39 cellular contexts compared by ENCODE assay signal in genomic region chr21:41542727-41543126, GRCh38. TPM values are rescaled to one million over a fixed set of nuclear protein-coding genes. Genes with fewer than 3 reads are reported as not detected.
"Had no signal": no experiment of that assay in that cellular context is flagged by ENCODE, and none has a peak within 500 bp of the region (broad histone marks: within the 10 kb centered on the region; RNA-seq: fewer than 3 reads in every experiment).

No MANE protein-coding gene starts in this region.

- H3K36me3 Mint-ChIP-seq: activated CD4-positive, alpha-beta memory T cell treated with anti-CD3 and anti-CD28 coated beads for 36 hours; activated naive CD4-positive, alpha-beta T cell treated with anti-CD3 and anti-CD28 coated beads, Interleukin-2, amount 50 U/mL, for 72 hours; activated naive CD8-positive, alpha-beta T cell treated with anti-CD3 and anti-CD28 coated beads for 36 hours had no signal

- H3K4me3 Mint-ChIP-seq: activated B cell treated with CpG ODN at 0.5 μM for 24 hours; activated CD4-positive, alpha-beta memory T cell treated with anti-CD3 and anti-CD28 coated beads for 36 hours; activated CD4-positive, alpha-beta T cell treated with anti-CD3 and anti-CD28 coated beads, Interleukin-2, amount 10 ng/mL, durations not matched to agents 24 days and 14 days; activated CD8-positive, alpha-beta T cell treated with anti-CD3 and anti-CD28 coated beads for 36 hours; activated naive CD4-positive, alpha-beta T cell treated with anti-CD3 and anti-CD28 coated beads for 36 hours; activated naive CD8-positive, alpha-beta T cell treated with anti-CD3 and anti-CD28 coated beads for 36 hours; activated T-cell treated with anti-CD3 and anti-CD28 coated beads, Interleukin-2, amount 50 U/mL, for 4 hours; activated T-cell treated with anti-CD3 and anti-CD28 coated beads, Interleukin-2, amount 50 U/mL, for 72 hours; activated T-helper 1 cell treated with anti-CD3 and anti-CD28 coated beads, Interleukin-12 subunit alpha, Interleukin-12 subunit beta, Interleukin-2, Interleukin-4 antibody, amounts not matched to agents 30 ng/mL and 10 ng/mL and 1 ng/mL, durations not matched to agents 14 hours and 24 hours and 36 hours; activated T-helper 17 cell treated with anti-CD3 and anti-CD28 coated beads, Interleukin-2, amount 50 U/mL, for 72 hours; central memory CD8-positive, alpha-beta T cell; T-helper 1 cell treated with Interleukin-12 subunit alpha and Interleukin-12 subunit beta and Interleukin-4 antibody, amounts not matched to agents 30 μg/mL and 1 μg/mL, for 36 hours; T-helper 2 cell treated with Interferon-gamma antibody and Interleukin-4, amounts not matched to agents 5 μg/mL and 100 μg/mL, for 36 hours had no signal

- DNase-seq: activated B cell treated with CpG ODN at 0.5 μM for 24 hours; activated CD4-positive, alpha-beta memory T cell treated with anti-CD3 and anti-CD28 coated beads for 36 hours; activated CD4-positive, alpha-beta T cell treated with anti-CD3 and anti-CD28 coated beads for 4 hours; activated CD4-positive, alpha-beta T cell treated with anti-CD3 and anti-CD28 coated beads, Interleukin-2, amount 10 ng/mL, durations not matched to agents 24 days and 14 days; activated CD4-positive, alpha-beta T cell treated with anti-CD3 and anti-CD28 coated beads, Interleukin-2, amount 50 U/mL, for 1 hour; activated CD4-positive, alpha-beta T cell treated with anti-CD3 and anti-CD28 coated beads, Interleukin-2, amount 50 U/mL, for 4 hours; activated CD4-positive, CD25-positive, alpha-beta regulatory T cell treated with anti-CD3 and anti-CD28 coated beads, Interleukin-2, amount 50 U/mL, for 72 hours; activated CD8-positive, alpha-beta memory T cell treated with anti-CD3 and anti-CD28 coated beads, Interleukin-2, amount 50 U/mL, for 4 hours; activated CD8-positive, alpha-beta T cell treated with anti-CD3 and anti-CD28 coated beads for 36 hours; activated effector memory CD4-positive, alpha-beta T cell treated with anti-CD3 and anti-CD28 coated beads, Interleukin-2, amount 50 U/mL, for 16 hours; activated gamma-delta T cell treated with Interleukin-2 at 50 U/mL for 16 hours; activated naive CD4-positive, alpha-beta T cell; activated naive CD4-positive, alpha-beta T cell treated with anti-CD3 and anti-CD28 coated beads for 36 hours; activated naive CD4-positive, alpha-beta T cell treated with anti-CD3 and anti-CD28 coated beads, Interleukin-2, amount 50 U/mL, for 16 hours; activated naive CD8-positive, alpha-beta T cell treated with anti-CD3 and anti-CD28 coated beads for 36 hours; activated T-cell treated with anti-CD3 and anti-CD28 coated beads for 4 hours; activated T-cell treated with anti-CD3 and anti-CD28 coated beads, Interleukin-2, amount 50 U/mL, for 1 hour; activated T-cell treated with anti-CD3 and anti-CD28 coated beads, Interleukin-2, amount 50 U/mL, for 4 hours; activated T-cell treated with anti-CD3 and anti-CD28 coated beads, Interleukin-2, amount 50 U/mL, for 72 hours; adrenal gland; amniotic stem cell; aorta; body of pancreas; brain microvascular endothelial cell; caudate nucleus; T-helper 1 cell; T-helper 2 cell; T-helper 9 cell; WERI-Rb-1 had no signal

- H3K36me3 ChIP-seq: adrenal gland, brain microvascular endothelial cell, breast epithelium, WERI-Rb-1 had no signal

- H3K27ac Mint-ChIP-seq: activated B cell treated with CpG ODN at 0.5 μM for 24 hours; activated CD4-positive, alpha-beta memory T cell treated with anti-CD3 and anti-CD28 coated beads for 36 hours; activated CD4-positive, alpha-beta T cell treated with anti-CD3 and anti-CD28 coated beads, Interleukin-2, amount 10 ng/mL, durations not matched to agents 24 days and 14 days; activated CD8-positive, alpha-beta T cell treated with anti-CD3 and anti-CD28 coated beads for 36 hours; activated naive CD4-positive, alpha-beta T cell treated with anti-CD3 and anti-CD28 coated beads for 36 hours; activated naive CD4-positive, alpha-beta T cell treated with anti-CD3 and anti-CD28 coated beads, Interleukin-2, amount 50 U/mL, for 72 hours; activated naive CD8-positive, alpha-beta T cell treated with anti-CD3 and anti-CD28 coated beads for 36 hours; activated T-cell treated with anti-CD3 and anti-CD28 coated beads, Interleukin-2, amount 50 U/mL, for 72 hours; activated T-helper 1 cell treated with anti-CD3 and anti-CD28 coated beads, Interleukin-12 subunit alpha, Interleukin-12 subunit beta, Interleukin-2, Interleukin-4 antibody, amounts not matched to agents 30 ng/mL and 10 ng/mL and 1 ng/mL, durations not matched to agents 14 hours and 24 hours and 36 hours; activated T-helper 17 cell treated with anti-CD3 and anti-CD28 coated beads, Interleukin-2, amount 50 U/mL, for 72 hours; T-helper 1 cell treated with Interleukin-12 subunit alpha and Interleukin-12 subunit beta and Interleukin-4 antibody, amounts not matched to agents 30 μg/mL and 1 μg/mL, for 36 hours; T-helper 2 cell treated with Interferon-gamma antibody and Interleukin-4, amounts not matched to agents 5 μg/mL and 100 μg/mL, for 36 hours had no signal

- H3K4me1 ChIP-seq: adrenal gland, body of pancreas, breast epithelium had no signal

- FAIRE-seq: astrocyte, TTC549 had no signal

- H3K9me3 ChIP-seq: adrenal gland, body of pancreas, breast epithelium had no signal

- H3K4me3 ChIP-seq: adrenal gland, body of pancreas, breast epithelium had no signal

- H3K27ac ChIP-seq: adrenal gland, body of pancreas, brain microvascular endothelial cell, breast epithelium, WERI-Rb-1 had no signal

- ATAC-seq: activated CD8-positive, alpha-beta T cell treated with anti-CD3 and anti-CD28 coated beads for 36 hours; activated naive CD4-positive, alpha-beta T cell treated with anti-CD3 and anti-CD28 coated beads, Interleukin-2, amount 50 U/mL, for 72 hours; activated T-cell treated with anti-CD3 and anti-CD28 coated beads, Interleukin-2, amount 50 U/mL, for 4 hours; activated T-cell treated with anti-CD3 and anti-CD28 coated beads, Interleukin-2, amount 50 U/mL, for 72 hours; activated T-helper 17 cell treated with anti-CD3 and anti-CD28 coated beads, Interleukin-2, amount 50 U/mL, for 72 hours; body of pancreas had no signal

- H3K4me1 Mint-ChIP-seq: activated CD4-positive, alpha-beta T cell treated with anti-CD3 and anti-CD28 coated beads, Interleukin-2, amount 10 ng/mL, durations not matched to agents 24 days and 14 days; activated naive CD8-positive, alpha-beta T cell treated with anti-CD3 and anti-CD28 coated beads for 36 hours; activated T-helper 17 cell treated with anti-CD3 and anti-CD28 coated beads, Interleukin-2, amount 50 U/mL, for 72 hours; central memory CD8-positive, alpha-beta T cell had no signal

- H3K27me3 ChIP-seq: body of pancreas, breast epithelium had no signal

- H3K9me3 Mint-ChIP-seq: activated B cell treated with CpG ODN at 0.5 μM for 24 hours; activated CD4-positive, alpha-beta memory T cell treated with anti-CD3 and anti-CD28 coated beads for 36 hours; activated CD4-positive, alpha-beta T cell treated with anti-CD3 and anti-CD28 coated beads, Interleukin-2, amount 10 ng/mL, durations not matched to agents 24 days and 14 days; activated CD8-positive, alpha-beta T cell treated with anti-CD3 and anti-CD28 coated beads for 36 hours; activated naive CD4-positive, alpha-beta T cell treated with anti-CD3 and anti-CD28 coated beads for 36 hours; activated naive CD4-positive, alpha-beta T cell treated with anti-CD3 and anti-CD28 coated beads, Interleukin-2, amount 50 U/mL, for 72 hours; activated naive CD8-positive, alpha-beta T cell treated with anti-CD3 and anti-CD28 coated beads for 36 hours; activated T-cell treated with anti-CD3 and anti-CD28 coated beads, Interleukin-2, amount 50 U/mL, for 4 hours; activated T-cell treated with anti-CD3 and anti-CD28 coated beads, Interleukin-2, amount 50 U/mL, for 72 hours; activated T-helper 1 cell treated with anti-CD3 and anti-CD28 coated beads, Interleukin-12 subunit alpha, Interleukin-12 subunit beta, Interleukin-2, Interleukin-4 antibody, amounts not matched to agents 30 ng/mL and 10 ng/mL and 1 ng/mL, durations not matched to agents 14 hours and 24 hours and 36 hours; activated T-helper 17 cell treated with anti-CD3 and anti-CD28 coated beads, Interleukin-2, amount 50 U/mL, for 72 hours; central memory CD8-positive, alpha-beta T cell; T-helper 1 cell treated with Interleukin-12 subunit alpha and Interleukin-12 subunit beta and Interleukin-4 antibody, amounts not matched to agents 30 μg/mL and 1 μg/mL, for 36 hours; T-helper 2 cell treated with Interferon-gamma antibody and Interleukin-4, amounts not matched to agents 5 μg/mL and 100 μg/mL, for 36 hours had no signal

RNA-seq across cellular contexts. Expression of gene TMPRSS2, which starts 34.8 kb away (rescaled TPM):
- total RNA-seq: activated B cell treated with CpG ODN at 0.5 μM for 24 hours; activated CD4-positive, alpha-beta memory T cell treated with anti-CD3 and anti-CD28 coated beads for 36 hours; activated CD4-positive, alpha-beta T cell treated with anti-CD3 and anti-CD28 coated beads, Interleukin-2, amount 10 ng/mL, durations not matched to agents 24 days and 14 days; activated CD8-positive, alpha-beta memory T cell treated with anti-CD3 and anti-CD28 coated beads for 36 hours; activated CD8-positive, alpha-beta T cell treated with anti-CD3 and anti-CD28 coated beads for 36 hours; activated naive CD4-positive, alpha-beta T cell treated with anti-CD3 and anti-CD28 coated beads for 36 hours; activated naive CD4-positive, alpha-beta T cell treated with anti-CD3 and anti-CD28 coated beads, Interleukin-2, amount 50 U/mL, for 72 hours; activated naive CD8-positive, alpha-beta T cell treated with anti-CD3 and anti-CD28 coated beads for 36 hours; activated T-cell treated with anti-CD3 and anti-CD28 coated beads, Interleukin-2, amount 50 U/mL, for 72 hours; activated T-helper 1 cell treated with anti-CD3 and anti-CD28 coated beads, Interleukin-12 subunit alpha, Interleukin-12 subunit beta, Interleukin-2, Interleukin-4 antibody, amounts not matched to agents 30 ng/mL and 10 ng/mL and 1 ng/mL, durations not matched to agents 14 hours and 24 hours and 36 hours; activated T-helper 17 cell treated with anti-CD3 and anti-CD28 coated beads, Interleukin-2, amount 50 U/mL, for 72 hours; aorta had no signal
